ENCODE assay signal across 19 cellular contexts in the genomic region with DNA sequence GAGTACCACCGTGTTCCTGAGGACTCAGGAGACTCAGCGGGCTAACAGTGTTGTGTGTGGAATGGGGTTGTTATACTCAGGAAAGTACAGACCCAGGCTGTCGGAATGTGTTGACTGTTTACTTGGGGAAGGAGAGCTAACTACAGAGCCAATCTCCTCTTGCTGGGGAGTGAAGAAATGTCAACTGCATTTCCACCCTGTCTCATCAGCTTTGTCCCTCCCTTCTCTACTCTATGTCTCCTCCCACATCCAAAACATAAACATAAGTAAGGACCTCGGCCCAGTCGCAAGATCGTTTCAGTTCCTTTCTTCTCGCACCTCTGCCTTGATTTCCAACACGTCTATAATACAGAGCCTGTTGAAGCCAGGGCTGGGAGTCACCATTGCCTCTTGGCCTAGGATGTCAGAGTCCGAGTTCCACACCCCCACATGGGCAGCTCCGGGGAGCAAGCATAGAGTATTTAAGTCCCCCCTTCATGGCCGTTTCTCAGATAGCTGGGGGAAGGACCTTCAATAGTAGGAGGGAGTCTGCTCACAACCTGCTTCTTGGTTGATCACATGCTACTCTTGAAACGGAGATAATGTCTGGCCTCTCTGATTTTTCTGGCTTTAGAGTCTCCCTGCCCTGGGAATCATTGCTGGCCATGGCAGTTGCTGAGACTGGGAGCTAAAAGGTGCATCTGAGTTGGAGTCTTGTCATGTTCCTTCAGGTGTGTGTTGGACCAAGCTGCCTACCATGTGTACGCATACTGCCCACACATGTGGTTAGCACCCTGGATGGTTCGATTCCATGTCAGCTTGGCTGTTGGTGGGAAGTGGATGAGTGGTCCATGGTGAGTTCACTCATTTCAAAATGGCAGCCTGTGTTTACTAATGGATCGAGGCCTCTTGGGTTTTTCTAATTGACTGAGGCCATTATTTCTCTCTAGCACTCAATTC.
DNase-seq lines count a peak whose midpoint lies in the region; ATAC-seq and TF ChIP-seq lines count a peak whose summit lies in the region.
"Had no signal": no experiment of that assay in that cellular context is flagged by ENCODE, and none has a peak within 500 bp of the region (broad histone marks: within the 10 kb centered on the region; RNA-seq: fewer than 3 reads in every experiment).

No MANE protein-coding gene starts in this region.

- H4K8ac ChIP-seq in IMR-90 (ENCODE audit: low read depth in 2 of 2, low read length in 2 of 2): no peak overlapping the region

- TF ChIP-seq POLR2A in IMR-90 (IDR thresholded peaks at IDR 0.05; ENCODE audit: low read depth, low read length) (no peak), vagina (IDR thresholded peaks at IDR 0.05) (no peak)

- H3K4me3 ChIP-seq in IMR-90 (ENCODE audit: insufficient read depth, low read depth, low read length) (no peak overlapping the region), coronary artery (no peak overlapping the region), vagina (no peak overlapping the region), A673 (ENCODE audit: low read depth, low read length, poor library complexity, severe bottlenecking) (no peak overlapping the region)
- H3K4me3 ChIP-seq: MG63, PC-9, SJSA1 had no signal

- no peak for ATAC-seq in IMR-90 (ENCODE audit: low read depth)
- ATAC-seq in activated CD8-positive, alpha-beta T cell treated with anti-CD3 and anti-CD28 coated beads, Interleukin-2, amount 10 ng/mL, durations not matched to agents 7 days and 5 days: no peak
- ATAC-seq: Right ventricle myocardium inferior had no signal

- H3K36me3 Mint-ChIP-seq in activated CD8-positive, alpha-beta T cell treated with anti-CD3 and anti-CD28 coated beads, Interleukin-2, amount 10 ng/mL, durations not matched to agents 7 days and 5 days (ENCODE audit: low read depth): no peaks in the 10 kb centered on the region

- DNase-seq in IMR-90 (no peak), coronary artery (ENCODE audit: low spot score) (peak; percentile 26), islet precursor cell (peak; percentile 15), vagina (ENCODE audit: extremely low spot score in 2 of 2) (peak; percentile 65 to 85), DMS79 treated with DMSO at 0.1 percent for 48 hours (lab: John Stamatoyannopoulos, UW) (no peak), A673 (ENCODE audit: low spot score) (no peak)
- DNase-seq in activated CD8-positive, alpha-beta T cell treated with anti-CD3 and anti-CD28 coated beads, Interleukin-2, amount 10 ng/mL, durations not matched to agents 7 days and 5 days: no peak
- DNase-seq: Calu3, DMS153, MG63, NCI-H2029, NCI-H446, NCI-H524 treated with DMSO at 0.1 percent for 48 hours, NCI-H82, PC-9 had no signal

- peaks cover 13% of the 10 kb centered on the region for H3K27me3 Mint-ChIP-seq in activated CD8-positive, alpha-beta T cell treated with anti-CD3 and anti-CD28 coated beads, Interleukin-2, amount 10 ng/mL, durations not matched to agents 7 days and 5 days (ENCODE audit: low read depth)

- H3K9me3 ChIP-seq in IMR-90 (ENCODE audit: control insufficient read depth, insufficient read depth, low read length) (no peaks in the 10 kb centered on the region), vagina (no peaks in the 10 kb centered on the region), A673 (ENCODE audit: low read depth, low read length, poor library complexity, severe bottlenecking) (no peaks in the 10 kb centered on the region)
- H3K9me3 ChIP-seq: MG63, SJSA1 had no signal

- H4K5ac ChIP-seq in IMR-90 (ENCODE audit: low read depth, low read length): no peak overlapping the region

- H2AK5ac ChIP-seq in IMR-90 (ENCODE audit: low read depth, low read length): peak overlapping the region; percentile 36; the same call in 1 of the 2 replicates

- 0 out of 2 replicates have a peak, but pooled peaks cover 2% of the 10 kb centered on the region for H3K9me1 ChIP-seq in IMR-90 (ENCODE audit: insufficient read depth, low read length)

- no peak for TF ChIP-seq CTCF in IMR-90 (conservative IDR thresholded peaks at IDR 0.05; ENCODE audit: low read depth, low read length)
- no peak for TF ChIP-seq CTCF in coronary artery (IDR thresholded peaks at IDR 0.05)
- no peak for TF ChIP-seq CTCF in vagina (IDR thresholded peaks at IDR 0.05)
- TF ChIP-seq CTCF in A673 (conservative IDR thresholded peaks at IDR 0.05; ENCODE audit: low read depth, low read length): no peak

- peaks cover 30% of the 10 kb centered on the region for H3K4me1 Mint-ChIP-seq in activated CD8-positive, alpha-beta T cell treated with anti-CD3 and anti-CD28 coated beads, Interleukin-2, amount 10 ng/mL, durations not matched to agents 7 days and 5 days (ENCODE audit: low read depth)
- H3K4me1 Mint-ChIP-seq: B cell had no signal

- TF ChIP-seq RAD21 in IMR-90 (IDR thresholded peaks at IDR 0.05; ENCODE audit: low read length): no peak

- no peak overlapping the region for H3K23ac ChIP-seq in IMR-90 (ENCODE audit: low read depth, low read length)

- WGBS in IMR-90 (ENCODE audit: extremely low coverage in 2 of 2, insufficient read length in 1 of 2), 2 experiments: no CpG with 5 or more reads among the region's 15 CpGs

- no peak overlapping the region for H2AK9ac ChIP-seq in IMR-90 (replicated peaks; ENCODE audit: low read depth, low read length, poor library complexity)

- intact Hi-C loops in IMR-90 (cut with micrococcal nuclease) (no loop called here), vagina (cut with DNase I) (no loop called here), A673 (cut with micrococcal nuclease; ENCODE audit: unreplicated experiment) (no loop called here)

- H2BK5ac ChIP-seq in IMR-90 (ENCODE audit: low read depth, low read length, poor library complexity, severe bottlenecking): no peak overlapping the region

- H3K4ac ChIP-seq in IMR-90 (ENCODE audit: low read depth, low read length): peak overlapping the region; percentile 27; the same call in 1 of the 2 replicates

- no TSS peak for BruUV-seq in IMR-90 (replicated peaks; lab: Mats Ljungman, UMichigan)
- no TSS peak for BruUV-seq in A673 (replicated peaks; lab: Mats Ljungman, UMichigan)

- H3K27ac ChIP-seq in IMR-90 (ENCODE audit: insufficient read depth, low read length) (no peak overlapping the region), coronary artery (no peak overlapping the region), vagina (no peak overlapping the region), A673 (ENCODE audit: low read depth, low read length, poor library complexity, severe bottlenecking) (no peak overlapping the region)
- H3K27ac ChIP-seq: HL-60, PC-9, SJSA1 had no signal

- in situ Hi-C loops in IMR-90 (cut with MboI; ENCODE audit: low sequenced_read_pairs): no loop called here

- no peak overlapping the region; the same call in 1 of the 2 replicates for H2BK120ac ChIP-seq in IMR-90 (ENCODE audit: low read depth, low read length)

- H3K4me1 ChIP-seq in IMR-90 (ENCODE audit: control insufficient read depth, insufficient read depth, low read length) (peaks cover 5% of the 10 kb centered on the region; the same call in 1 of the 2 replicates), vagina (no peaks in the 10 kb centered on the region), A673 (ENCODE audit: insufficient read depth, low read length, poor library complexity, severe bottlenecking) (no peaks in the 10 kb centered on the region)

- no peak overlapping the region for H3K14ac ChIP-seq in IMR-90 (replicated peaks; ENCODE audit: low read depth, low read length)

- H3K56ac ChIP-seq in IMR-90 (ENCODE audit: extremely low read depth, insufficient read depth, low read length): no peak overlapping the region

- no peak overlapping the region for H2AFZ ChIP-seq in IMR-90 (replicated peaks; ENCODE audit: low read length, poor library complexity)
- H2AFZ ChIP-seq: PC-9 had no signal

- H2BK15ac ChIP-seq in IMR-90 (ENCODE audit: low read depth, low read length): no peak overlapping the region; the same call in 2 of the 3 replicates

- H4K20me1 ChIP-seq in IMR-90 (ENCODE audit: insufficient read depth, low read length): peaks cover 3% of the 10 kb centered on the region; the same call in 1 of the 2 replicates

- H3K79me1 ChIP-seq in IMR-90 (ENCODE audit: low read depth in 1 of 2, low read length in 2 of 2): no peaks in the 10 kb centered on the region

- dilution Hi-C loops in IMR-90 (cut with HindIII; ENCODE audit: low sequenced_read_pairs, unreplicated experiment): no loop called here

- POLR2A ChIA-PET in IMR-90 (lab: Charles Lee; ENCODE audit: unreplicated experiment): no interaction called here
- POLR2A ChIA-PET in activated CD8-positive, alpha-beta T cell treated with anti-CD3 and anti-CD28 coated beads, Interleukin-2, amount 10 ng/mL, durations not matched to agents 7 days and 5 days (lab: Charles Lee): interaction anchor here (0.6 kb wide), 1 partner anchor 270 kb away, joined by 3 read pairs; no protein-coding TSS in a partner anchor
- POLR2A ChIA-PET in A673 (lab: Charles Lee; ENCODE audit: low non-redundant PET): no interaction called here

- no peak overlapping the region for H4K91ac ChIP-seq in IMR-90 (ENCODE audit: insufficient read depth, low read depth, low read length)

- H3K9me3 Mint-ChIP-seq in activated CD8-positive, alpha-beta T cell treated with anti-CD3 and anti-CD28 coated beads, Interleukin-2, amount 10 ng/mL, durations not matched to agents 7 days and 5 days (ENCODE audit: insufficient read depth): no peaks in the 10 kb centered on the region

- CTCF ChIA-PET in IMR-90 (lab: Yijun Ruan, JAX) (no interaction called here), A673 (lab: Charles Lee) (no interaction called here)
- CTCF ChIA-PET in activated CD8-positive, alpha-beta T cell treated with anti-CD3 and anti-CD28 coated beads, Interleukin-2, amount 10 ng/mL, durations not matched to agents 7 days and 5 days (lab: Charles Lee): interaction anchor here (0.8 kb wide), 1 partner anchor 14 kb away, joined by 3 read pairs; no protein-coding TSS in a partner anchor

- no peak overlapping the region for H3K9ac ChIP-seq in IMR-90 (ENCODE audit: low read depth, low read length)

- H3K27me3 ChIP-seq in IMR-90 (ENCODE audit: control insufficient read depth, insufficient read depth, low read length) (peaks cover 3% of the 10 kb centered on the region; the same call in 1 of the 2 replicates), vagina (no peaks in the 10 kb centered on the region), A673 (replicated peaks; ENCODE audit: insufficient read depth, low read depth, low read length, poor library complexity) (no peaks in the 10 kb centered on the region)
- H3K27me3 ChIP-seq: MG63, SJSA1 had no signal

- H3K4me3 Mint-ChIP-seq in activated CD8-positive, alpha-beta T cell treated with anti-CD3 and anti-CD28 coated beads, Interleukin-2, amount 10 ng/mL, durations not matched to agents 7 days and 5 days: no peak overlapping the region
- H3K4me3 Mint-ChIP-seq: B cell had no signal

- H3K18ac ChIP-seq in IMR-90 (ENCODE audit: low read depth, low read length): no peak overlapping the region

- H3K4me2 ChIP-seq in IMR-90 (ENCODE audit: low read depth, low read length): no peak overlapping the region
- H3K4me2 ChIP-seq: PC-9 had no signal

- no peak overlapping the region for H2BK20ac ChIP-seq in IMR-90 (ENCODE audit: low read depth, low read length)

- H3K27ac Mint-ChIP-seq in activated CD8-positive, alpha-beta T cell treated with anti-CD3 and anti-CD28 coated beads, Interleukin-2, amount 10 ng/mL, durations not matched to agents 7 days and 5 days: no peak overlapping the region
- H3K27ac Mint-ChIP-seq: B cell had no signal

- H3K36me3 ChIP-seq in IMR-90 (ENCODE audit: control insufficient read depth, insufficient read depth, low read length) (no peaks in the 10 kb centered on the region), vagina (no peaks in the 10 kb centered on the region), A673 (ENCODE audit: insufficient read depth, low read length, poor library complexity, severe bottlenecking) (no peaks in the 10 kb centered on the region)
- H3K36me3 ChIP-seq: MG63, SJSA1 had no signal

Comparison
In these comparisons a context has a peak if more than half of its experiments do, and no peak if none do; other contexts are left out.
1. DNase-seq: peak in coronary artery (single experiment), islet precursor cell (single experiment) and vagina (2 of 2); none in IMR-90 (single experiment), DMS79 treated with DMSO at 0.1 percent for 48 hours (single experiment), activated CD8-positive, alpha-beta T cell treated with anti-CD3 and anti-CD28 coated beads, Interleukin-2, amount 10 ng/mL, durations not matched to agents 7 days and 5 days (single experiment) and A673 (single experiment).